Comparison of ENCODE assay signal across 8 cellular contexts in genomic region chr11:31810779-31811647, GRCh38. TPM values are rescaled to one million over a fixed set of nuclear protein-coding genes. Genes with fewer than 3 reads are reported as not detected.
A peak's percentile ranks its signal among the peaks of the same experiment; 100 is the strongest.
DNase-seq lines count a peak whose midpoint lies in the region; ATAC-seq and TF ChIP-seq lines count a peak whose summit lies in the region.

TSS of gene PAX6 (minus strand) at chr11:31811322. CDS start at chr11:31806411, 4,911 bp downstream.

- H3K4me2 ChIP-seq in trophoblast cell (ENCODE audit: low read length) = peak within 1 kb of the TSS; percentile 66

- no peaks in the 10 kb centered on the region for H3K9me3 Mint-ChIP-seq in activated naive CD8-positive, alpha-beta T cell treated with anti-CD3 and anti-CD28 coated beads, Interleukin-2, amount 10 ng/mL, durations not matched to agents 7 days and 5 days

- H3K9ac ChIP-seq in trophoblast cell (ENCODE audit: low read length) = no peak within 1 kb of the TSS

- WGBS in trophoblast cell (ENCODE audit: extremely low coverage, insufficient coverage, insufficient read length) = no CpG with 5 or more reads among the region's 49 CpGs

- TF ChIP-seq CTCF in left ventricle myocardium inferior (IDR thresholded peaks at IDR 0.05; ENCODE audit: borderline replicate concordance) = no peak

- H3K9me3 ChIP-seq in left ventricle myocardium inferior (replicated peaks) (no peaks in the 10 kb centered on the region), trophoblast cell (ENCODE audit: insufficient read depth, low read depth, low read length) (peaks cover 6% of the 10 kb centered on the region)

- H3K79me2 ChIP-seq in trophoblast cell (ENCODE audit: control insufficient read depth, insufficient read depth, low read length, poor library complexity) = no peaks in the 10 kb centered on the region

- H3K36me3 Mint-ChIP-seq in activated naive CD8-positive, alpha-beta T cell treated with anti-CD3 and anti-CD28 coated beads, Interleukin-2, amount 10 ng/mL, durations not matched to agents 7 days and 5 days = peaks cover 6% of the 10 kb centered on the region

- peak within 1 kb of the TSS; percentile 66 for H3K4me3 ChIP-seq in left ventricle myocardium inferior
- H3K4me3 ChIP-seq in trophoblast cell (ENCODE audit: low read depth, low read length) = no peak within 1 kb of the TSS

- no peak within 1 kb of the TSS for H3K14ac ChIP-seq in trophoblast cell (ENCODE audit: low read length)

- peak; percentile 79 for ATAC-seq in GM19395 (IDR thresholded peaks at IDR 0.05; ENCODE audit: unreplicated experiment)
- ATAC-seq in HG03432 (IDR thresholded peaks at IDR 0.05; ENCODE audit: unreplicated experiment) = peak; percentile 66
- ATAC-seq in activated naive CD8-positive, alpha-beta T cell treated with anti-CD3 and anti-CD28 coated beads, Interleukin-2, amount 10 ng/mL, durations not matched to agents 7 days and 5 days (ENCODE audit: low read depth) = peak; percentile 20
- no peak for ATAC-seq in HG03439 (IDR thresholded peaks at IDR 0.05; ENCODE audit: unreplicated experiment)

- no peak within 1 kb of the TSS for H2BK5ac ChIP-seq in trophoblast cell (ENCODE audit: low read depth, low read length, poor library complexity)

- no peak within 1 kb of the TSS for H3K4ac ChIP-seq in trophoblast cell (ENCODE audit: low read depth, low read length)

- no peak within 1 kb of the TSS for H4K8ac ChIP-seq in trophoblast cell (ENCODE audit: low read depth, low read length)

- H3K23ac ChIP-seq in trophoblast cell (ENCODE audit: low read length) = no peak within 1 kb of the TSS

- peaks cover 82% of the 10 kb centered on the region for H3K27me3 Mint-ChIP-seq in activated naive CD8-positive, alpha-beta T cell treated with anti-CD3 and anti-CD28 coated beads, Interleukin-2, amount 10 ng/mL, durations not matched to agents 7 days and 5 days

- peak within 1 kb of the TSS; percentile 82 for H3K4me3 Mint-ChIP-seq in activated naive CD8-positive, alpha-beta T cell treated with anti-CD3 and anti-CD28 coated beads, Interleukin-2, amount 10 ng/mL, durations not matched to agents 7 days and 5 days

- H2AFZ ChIP-seq in trophoblast cell (ENCODE audit: insufficient read depth, low read length, poor library complexity) = peak within 1 kb of the TSS; percentile 23

- no peak within 1 kb of the TSS for H3K27ac ChIP-seq in left ventricle myocardium inferior (replicated peaks)
- H3K27ac ChIP-seq in trophoblast cell (ENCODE audit: low read depth, low read length) = no peak within 1 kb of the TSS

- no peak within 1 kb of the TSS for H2BK120ac ChIP-seq in trophoblast cell (ENCODE audit: insufficient read depth, low read length, poor library complexity)

- H3K4me1 Mint-ChIP-seq in activated naive CD8-positive, alpha-beta T cell treated with anti-CD3 and anti-CD28 coated beads, Interleukin-2, amount 10 ng/mL, durations not matched to agents 7 days and 5 days = peaks cover 30% of the 10 kb centered on the region

- POLR2A ChIA-PET in activated naive CD8-positive, alpha-beta T cell treated with anti-CD3 and anti-CD28 coated beads, Interleukin-2, amount 10 ng/mL, durations not matched to agents 7 days and 5 days (lab: Charles Lee) = no interaction called here

- no peak within 1 kb of the TSS for H2BK12ac ChIP-seq in trophoblast cell (ENCODE audit: low read length)

- no peak within 1 kb of the TSS for H3K18ac ChIP-seq in trophoblast cell (ENCODE audit: low read length)

- peak within 1 kb of the TSS; percentile 79 for H3K27ac Mint-ChIP-seq in activated naive CD8-positive, alpha-beta T cell treated with anti-CD3 and anti-CD28 coated beads, Interleukin-2, amount 10 ng/mL, durations not matched to agents 7 days and 5 days

- DNase-seq in COR-L47 (lab: John Stamatoyannopoulos, UW) = peak; percentile 97
- peak; percentile 98 for DNase-seq in NCI-H69 (lab: John Stamatoyannopoulos, UW)
- no peak for DNase-seq in activated naive CD8-positive, alpha-beta T cell treated with anti-CD3 and anti-CD28 coated beads, Interleukin-2, amount 10 ng/mL, durations not matched to agents 7 days and 5 days
- DNase-seq in left ventricle myocardium inferior = no peak
- peak; percentile 61 to 70 for DNase-seq in trophoblast cell

- no peaks in the 10 kb centered on the region for H3K36me3 ChIP-seq in left ventricle myocardium inferior
- H3K36me3 ChIP-seq in trophoblast cell (ENCODE audit: control insufficient read depth in 1 of 2, insufficient read depth in 2 of 2, low read length in 2 of 2) = no peaks in the 10 kb centered on the region

- no peak within 1 kb of the TSS for H4K91ac ChIP-seq in trophoblast cell (ENCODE audit: low read depth, low read length)

- H3K4me1 ChIP-seq in left ventricle myocardium inferior = peaks cover 71% of the 10 kb centered on the region
- H3K4me1 ChIP-seq in trophoblast cell (ENCODE audit: control insufficient read depth in 1 of 2, insufficient read depth in 2 of 2, low read length in 2 of 2) = peaks cover 16 to 26% of the 10 kb centered on the region in 2 experiments

- no peak within 1 kb of the TSS for H4K12ac ChIP-seq in trophoblast cell (ENCODE audit: low read depth, low read length)

- no peaks in the 10 kb centered on the region for H3K79me1 ChIP-seq in trophoblast cell (ENCODE audit: low read length)

- H2AK5ac ChIP-seq in trophoblast cell (ENCODE audit: low read length) = no peak within 1 kb of the TSS

- H3K27me3 ChIP-seq in left ventricle myocardium inferior (ENCODE audit: low read depth) (peaks cover 100% of the 10 kb centered on the region), trophoblast cell (ENCODE audit: insufficient read depth, low read length) (peaks cover 95% of the 10 kb centered on the region)

- intact Hi-C loops in left ventricle myocardium inferior (cut with micrococcal nuclease) = no loop called here

RNA-seq across cellular contexts. Expression of gene PAX6, which starts in this region (rescaled TPM):
- total RNA-seq in activated naive CD8-positive, alpha-beta T cell treated with anti-CD3 and anti-CD28 coated beads, Interleukin-2, amount 10 ng/mL, durations not matched to agents 7 days and 5 days = not detected
- total RNA-seq in left ventricle myocardium inferior = not detected
- polyA plus RNA-seq in trophoblast cell (2013) = not detected in 2 replicates

Comparison
In these comparisons a context has a peak if more than half of its experiments do, and no peak if none do; other contexts are left out.
1. Peak in ATAC-seq in activated naive CD8-positive, alpha-beta T cell treated with anti-CD3 and anti-CD28 coated beads, Interleukin-2, amount 10 ng/mL, durations not matched to agents 7 days and 5 days; RNA of the gene not detected or under 1 TPM.
2. DNase-seq: peak in COR-L47 (single experiment), NCI-H69 (single experiment) and trophoblast cell (2 of 2); none in activated naive CD8-positive, alpha-beta T cell treated with anti-CD3 and anti-CD28 coated beads, Interleukin-2, amount 10 ng/mL, durations not matched to agents 7 days and 5 days (single experiment) and left ventricle myocardium inferior (single experiment).